Comparison of ENCODE assay signal across 15 cellular contexts in the genomic region with DNA sequence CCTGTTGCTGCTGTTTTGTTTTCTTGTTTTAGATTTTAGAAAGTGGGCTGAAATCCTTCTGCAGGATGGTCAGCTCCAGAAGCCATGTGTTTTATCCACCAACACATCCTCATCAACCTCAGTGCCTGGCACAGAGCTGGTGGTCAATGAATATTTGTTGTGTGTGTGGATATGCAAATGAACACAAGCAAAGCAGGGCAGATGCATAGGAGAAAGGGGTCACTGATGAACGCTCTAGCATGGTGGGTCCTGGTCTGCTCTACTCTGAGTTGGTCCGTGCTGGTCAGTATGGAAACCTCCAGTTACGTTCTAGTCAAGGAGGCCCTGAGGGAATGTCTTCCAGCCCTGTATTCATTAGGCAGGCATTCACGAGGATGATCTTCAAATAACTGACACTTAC.
DNase-seq lines count a peak whose midpoint lies in the region; ATAC-seq and TF ChIP-seq lines count a peak whose summit lies in the region.
"Had no signal": no experiment of that assay in that cellular context is flagged by ENCODE, and none has a peak within 500 bp of the region (broad histone marks: within the 10 kb centered on the region; RNA-seq: fewer than 3 reads in every experiment).

No MANE protein-coding gene starts in this region.

- no peak overlapping the region for H3K14ac ChIP-seq in neuronal stem cell (ENCODE audit: low read length)

- no peak overlapping the region for H3K23ac ChIP-seq in neuronal stem cell (ENCODE audit: low read depth, low read length, poor library complexity)

- no peak overlapping the region for H2AFZ ChIP-seq in neuronal stem cell (ENCODE audit: low read length)

- TF ChIP-seq CTCF in heart left ventricle (IDR thresholded peaks at IDR 0.05) = no peak
- TF ChIP-seq CTCF in esophagus muscularis mucosa (IDR thresholded peaks at IDR 0.05) = no peak
- TF ChIP-seq CTCF in upper lobe of left lung (IDR thresholded peaks at IDR 0.05) = no peak
- no peak for TF ChIP-seq CTCF in BE2C (IDR thresholded peaks at IDR 0.05; ENCODE audit: low read depth, low read length)

- H3K9ac ChIP-seq in neuronal stem cell (ENCODE audit: low read depth, low read length, poor library complexity) = no peak overlapping the region

- H3K9me3 ChIP-seq in heart left ventricle (no peaks in the 10 kb centered on the region), esophagus muscularis mucosa (no peaks in the 10 kb centered on the region), neuronal stem cell (replicated peaks in 1 of 2; ENCODE audit: control insufficient read depth in 2 of 2, insufficient read depth in 1 of 2, low read depth in 1 of 2, low read length in 2 of 2) (peaks cover 3 to 13% of the 10 kb centered on the region in 2 donors), upper lobe of left lung (no peaks in the 10 kb centered on the region), BE2C (no peaks in the 10 kb centered on the region)

- no peaks in the 10 kb centered on the region for H3K79me1 ChIP-seq in neuronal stem cell (ENCODE audit: low read depth, low read length)

- H3K4ac ChIP-seq in neuronal stem cell (ENCODE audit: low read length) = no peak overlapping the region

- ATAC-seq in heart left ventricle (no peak), upper lobe of left lung (ENCODE audit: low FRiP score in 2 of 2) (no peak)

- peak overlapping the region; percentile 18 to 91 (median 84) for H3K27ac ChIP-seq in heart left ventricle
- peak overlapping the region in 1 of 4 donors; percentile 4 for H3K27ac ChIP-seq in esophagus muscularis mucosa (replicated peaks in 1 of 4)
- no peak overlapping the region for H3K27ac ChIP-seq in neuronal stem cell (replicated peaks; ENCODE audit: low read length)
- peak overlapping the region in 3 of 4 donors; percentile 50 to 59 (median 53) for H3K27ac ChIP-seq in upper lobe of left lung
- H3K27ac ChIP-seq: 22Rv1, RWPE1 had no signal

- no peak for TF ChIP-seq EP300 in esophagus muscularis mucosa (IDR thresholded peaks at IDR 0.05)
- TF ChIP-seq EP300 in upper lobe of left lung (IDR thresholded peaks at IDR 0.05) = no peak

- no peak overlapping the region for H2BK15ac ChIP-seq in neuronal stem cell (ENCODE audit: low read length)

- TF ChIP-seq POLR2A in heart left ventricle (IDR thresholded peaks at IDR 0.05) (no peak), esophagus muscularis mucosa (IDR thresholded peaks at IDR 0.05; ENCODE audit: low read depth) (no peak), upper lobe of left lung (IDR thresholded peaks at IDR 0.05) (no peak)

- H3K4me2 ChIP-seq in neuronal stem cell (ENCODE audit: insufficient read depth, low read length, poor library complexity, severe bottlenecking) = no peak overlapping the region

- 60 to 84% (median 76%) methylated on average over 4 of the region's 4 CpGs for WGBS in heart left ventricle, 4 donors
- WGBS in esophagus muscularis mucosa = 79% methylated on average over 4 of the region's 4 CpGs
- WGBS in neuronal stem cell (ENCODE audit: extremely low coverage in 2 of 2, insufficient read length in 2 of 2, insufficient replicate concordance in 1 of 2), 2 donors = no CpG with 5 or more reads among the region's 4 CpGs
- 68 to 91% methylated on average over 4 of the region's 4 CpGs for WGBS in upper lobe of left lung, 2 donors

- H2BK5ac ChIP-seq in neuronal stem cell (ENCODE audit: low read length) = no peak overlapping the region

- DNase-seq in heart left ventricle = no peak
- DNase-seq in cardiac septum (ENCODE audit: low spot score) = no peak
- DNase-seq in esophagus muscularis mucosa (ENCODE audit: extremely low spot score) = peak; percentile 57
- DNase-seq in neuronal stem cell (ENCODE audit: low spot score) = no peak
- DNase-seq in upper lobe of left lung = no peak
- no peak for DNase-seq in kidney glomerular epithelial cell (lab: John Stamatoyannopoulos, UW)
- DNase-seq in NCI-H2227 treated with DMSO at 0.1 percent for 48 hours (lab: John Stamatoyannopoulos, UW) = no peak
- DNase-seq in BE2C = no peak
- DNase-seq: Calu3; CD4-positive, alpha-beta T cell; GOT3; NCI-H187 treated with DMSO at 0.1 percent for 48 hours; NCI-H446 treated with DMSO at 0.1 percent for 48 hours had no signal

- H3K18ac ChIP-seq in neuronal stem cell (ENCODE audit: low read length) = peak overlapping the region; percentile 59

- peak overlapping the region; percentile 33 for H2BK12ac ChIP-seq in neuronal stem cell (ENCODE audit: low read length)

- H2AK5ac ChIP-seq in neuronal stem cell (ENCODE audit: low read depth, low read length) = no peak overlapping the region

- no peak overlapping the region for H2BK120ac ChIP-seq in neuronal stem cell (ENCODE audit: low read depth, low read length)

- peaks cover 3 to 38% (median 27%) of the 10 kb centered on the region in 12 donors for H3K4me1 ChIP-seq in heart left ventricle
- H3K4me1 ChIP-seq in esophagus muscularis mucosa = peaks cover 0 to 35% (median 5%) of the 10 kb centered on the region in 4 donors
- peaks cover 15 to 19% of the 10 kb centered on the region in 2 donors for H3K4me1 ChIP-seq in neuronal stem cell (ENCODE audit: control insufficient read depth in 2 of 2, insufficient read depth in 1 of 2, low read depth in 1 of 2, low read length in 2 of 2)
- H3K4me1 ChIP-seq in upper lobe of left lung = peaks cover 0 to 15% (median 8%) of the 10 kb centered on the region in 4 donors
- H3K4me1 ChIP-seq in BE2C = no peaks in the 10 kb centered on the region

- H3K27me3 ChIP-seq in heart left ventricle (no peaks in the 10 kb centered on the region), esophagus muscularis mucosa (no peaks in the 10 kb centered on the region), neuronal stem cell (ENCODE audit: control insufficient read depth in 3 of 3, insufficient read depth in 3 of 3, low read depth in 1 of 3, low read length in 3 of 3) (no peaks in the 10 kb centered on the region), upper lobe of left lung (no peaks in the 10 kb centered on the region), BE2C (no peaks in the 10 kb centered on the region)

- H3K36me3 ChIP-seq in heart left ventricle (no peaks in the 10 kb centered on the region), esophagus muscularis mucosa (no peaks in the 10 kb centered on the region), neuronal stem cell (replicated peaks in 1 of 2; ENCODE audit: control insufficient read depth in 2 of 2, insufficient read depth in 2 of 2, low read length in 2 of 2) (no peaks in the 10 kb centered on the region), upper lobe of left lung (no peaks in the 10 kb centered on the region), BE2C (no peaks in the 10 kb centered on the region)

- H3K4me3 ChIP-seq in heart left ventricle (no peak overlapping the region), esophagus muscularis mucosa (no peak overlapping the region), neuronal stem cell (ENCODE audit: low read length in 2 of 2) (no peak overlapping the region), upper lobe of left lung (no peak overlapping the region), BE2C (ENCODE audit: low read depth, low read length) (no peak overlapping the region)

- intact Hi-C loops in heart left ventricle (cut with DNase I) (loop anchor here in 4 of 10 donors (2.0 to 5.0 kb wide), 4 partner anchors 28 to 515 kb away; no protein-coding TSS in a partner anchor), cardiac septum (cut with DNase I) (no loop called here), esophagus muscularis mucosa (cut with DNase I) (no loop called here)

- no peak overlapping the region for H4K8ac ChIP-seq in neuronal stem cell (ENCODE audit: low read depth, low read length)

- H4K91ac ChIP-seq in neuronal stem cell (ENCODE audit: low read depth, low read length, poor library complexity) = no peak overlapping the region
